1 cellular context compared by ENCODE assay signal in the genomic region with DNA sequence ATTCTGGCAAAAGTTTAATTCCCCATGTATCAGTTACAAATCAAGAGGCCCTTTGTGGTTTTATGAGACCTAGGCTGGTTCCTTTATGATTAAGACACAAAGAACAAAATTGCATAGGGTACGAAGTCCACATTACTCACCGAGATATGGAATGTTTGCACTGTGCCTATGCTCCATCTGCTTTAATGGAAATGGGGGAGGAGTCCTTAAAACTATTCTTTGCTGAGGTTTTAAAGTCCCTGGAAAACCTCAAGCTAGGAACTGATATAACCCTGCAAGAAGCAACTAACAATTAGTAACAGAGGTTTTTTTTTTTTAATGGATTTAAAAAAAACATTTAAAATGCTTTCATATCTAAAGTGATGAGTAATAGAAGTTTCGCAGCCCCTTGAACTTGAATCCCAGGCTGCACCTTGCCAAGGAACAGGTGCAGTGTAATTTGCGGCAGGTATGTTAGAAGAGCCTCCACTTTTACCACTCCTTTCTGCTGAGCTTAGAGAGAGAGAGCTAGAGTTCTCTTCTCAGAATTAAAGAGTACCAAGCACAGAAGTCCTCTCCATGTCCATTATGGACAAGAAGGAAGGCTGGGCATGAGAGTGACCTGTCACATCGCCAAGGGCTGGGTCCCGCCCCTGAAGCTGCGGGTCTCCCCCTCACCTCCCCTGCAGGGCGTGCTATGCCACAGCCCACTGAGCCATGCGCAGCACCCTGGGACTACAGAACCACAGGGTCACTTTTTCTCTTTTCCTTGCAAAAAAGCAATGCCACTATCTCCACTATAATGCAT.
A peak's percentile ranks its signal among the peaks of the same experiment; 100 is the strongest.
TF ChIP-seq lines count a peak whose summit lies in the region.

No MANE protein-coding gene starts in this region.

TF ChIP-seq in HepG2, 621 proteins besides CTCF, POLR2A, EP300 and RAD21 (continued from another document and continues in another):
- TF ChIP-seq, protein P1, sequence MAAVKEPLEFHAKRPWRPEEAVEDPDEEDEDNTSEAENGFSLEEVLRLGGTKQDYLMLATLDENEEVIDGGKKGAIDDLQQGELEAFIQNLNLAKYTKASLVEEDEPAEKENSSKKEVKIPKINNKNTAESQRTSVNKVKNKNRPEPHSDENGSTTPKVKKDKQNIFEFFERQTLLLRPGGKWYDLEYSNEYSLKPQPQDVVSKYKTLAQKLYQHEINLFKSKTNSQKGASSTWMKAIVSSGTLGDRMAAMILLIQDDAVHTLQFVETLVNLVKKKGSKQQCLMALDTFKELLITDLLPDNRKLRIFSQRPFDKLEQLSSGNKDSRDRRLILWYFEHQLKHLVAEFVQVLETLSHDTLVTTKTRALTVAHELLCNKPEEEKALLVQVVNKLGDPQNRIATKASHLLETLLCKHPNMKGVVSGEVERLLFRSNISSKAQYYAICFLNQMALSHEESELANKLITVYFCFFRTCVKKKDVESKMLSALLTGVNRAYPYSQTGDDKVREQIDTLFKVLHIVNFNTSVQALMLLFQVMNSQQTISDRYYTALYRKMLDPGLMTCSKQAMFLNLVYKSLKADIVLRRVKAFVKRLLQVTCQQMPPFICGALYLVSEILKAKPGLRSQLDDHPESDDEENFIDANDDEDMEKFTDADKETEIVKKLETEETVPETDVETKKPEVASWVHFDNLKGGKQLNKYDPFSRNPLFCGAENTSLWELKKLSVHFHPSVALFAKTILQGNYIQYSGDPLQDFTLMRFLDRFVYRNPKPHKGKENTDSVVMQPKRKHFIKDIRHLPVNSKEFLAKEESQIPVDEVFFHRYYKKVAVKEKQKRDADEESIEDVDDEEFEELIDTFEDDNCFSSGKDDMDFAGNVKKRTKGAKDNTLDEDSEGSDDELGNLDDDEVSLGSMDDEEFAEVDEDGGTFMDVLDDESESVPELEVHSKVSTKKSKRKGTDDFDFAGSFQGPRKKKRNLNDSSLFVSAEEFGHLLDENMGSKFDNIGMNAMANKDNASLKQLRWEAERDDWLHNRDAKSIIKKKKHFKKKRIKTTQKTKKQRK (IDR thresholded peaks at IDR 0.05; ENCODE audit: low read length), result no peak
- TF ChIP-seq SRSF1 (optimal IDR thresholded peaks at IDR 0.05; ENCODE audit: low read depth, low read length) (no peak), HNF4G (IDR thresholded peaks at IDR 0.05; ENCODE audit: borderline replicate concordance, low read depth, low read length) (peak; percentile 95), HNF4G (CRISPR knock-in tag; IDR thresholded peaks at IDR 0.05; ENCODE audit: borderline replicate concordance, low read depth) (peak; percentile 70; the same call in 1 of the 2 replicates), ZNF460 (CRISPR knock-in tag; IDR thresholded peaks at IDR 0.05; ENCODE audit: borderline replicate concordance) (no peak), NFE2L2 (IDR thresholded peaks at IDR 0.05; ENCODE audit: low read length) (no peak), ZNF605 (CRISPR knock-in tag; IDR thresholded peaks at IDR 0.05) (no peak), ZNF841 (CRISPR knock-in tag; IDR thresholded peaks at IDR 0.05; ENCODE audit: borderline replicate concordance) (no peak), ZNF589 (CRISPR knock-in tag; conservative IDR thresholded peaks at IDR 0.05) (no peak), HNRNPUL1 (IDR thresholded peaks at IDR 0.05; ENCODE audit: low read depth, low read length) (no peak), MAF1 (CRISPR knock-in tag; IDR thresholded peaks at IDR 0.05; ENCODE audit: borderline replicate concordance) (no peak), IKZF4 (CRISPR knock-in tag; IDR thresholded peaks at IDR 0.05; ENCODE audit: borderline replicate concordance, low read depth, not compliant biosample characterization) (no peak), ZNF33A (CRISPR knock-in tag; IDR thresholded peaks at IDR 0.05; ENCODE audit: borderline replicate concordance) (no peak), TAF1 (CRISPR knock-in tag; IDR thresholded peaks at IDR 0.05) (no peak; the same call in 1 of the 2 replicates), CBX5 (CRISPR knock-in tag; IDR thresholded peaks at IDR 0.05; ENCODE audit: borderline replicate concordance) (no peak), ZNF230 (CRISPR knock-in tag; IDR thresholded peaks at IDR 0.05) (no peak), ONECUT2 (CRISPR knock-in tag; IDR thresholded peaks at IDR 0.05) (no peak; the same call in 1 of the 2 replicates), ZNF335 (CRISPR knock-in tag; IDR thresholded peaks at IDR 0.05) (peak; percentile 19; the same call in 1 of the 2 replicates), KMT2A (CRISPR knock-in tag; IDR thresholded peaks at IDR 0.05) (no peak; the same call in 1 of the 2 replicates), ISX (CRISPR knock-in tag; conservative IDR thresholded peaks at IDR 0.05) (no peak), ZNF720 (CRISPR knock-in tag; IDR thresholded peaks at IDR 0.05) (no peak), ZSCAN12 (CRISPR knock-in tag; IDR thresholded peaks at IDR 0.05) (0 out of 2 replicates have a peak, but pooled peaks have one; percentile 22), ZNF777 (CRISPR knock-in tag; IDR thresholded peaks at IDR 0.05) (no peak), ZC3H4 (CRISPR knock-in tag; IDR thresholded peaks at IDR 0.05; ENCODE audit: borderline replicate concordance) (no peak), ZNF75D (CRISPR knock-in tag; IDR thresholded peaks at IDR 0.05; ENCODE audit: borderline replicate concordance) (no peak), SMAD3 (CRISPR knock-in tag; IDR thresholded peaks at IDR 0.05) (peak; percentile 85), ZBTB42 (CRISPR knock-in tag; IDR thresholded peaks at IDR 0.05) (no peak), RARG (CRISPR knock-in tag; IDR thresholded peaks at IDR 0.05; ENCODE audit: low read depth) (no peak), ZMAT3 (CRISPR knock-in tag; conservative IDR thresholded peaks at IDR 0.05) (0 out of 2 replicates have a peak, but pooled peaks have one; percentile 18)
- TF ChIP-seq, protein P2, sequence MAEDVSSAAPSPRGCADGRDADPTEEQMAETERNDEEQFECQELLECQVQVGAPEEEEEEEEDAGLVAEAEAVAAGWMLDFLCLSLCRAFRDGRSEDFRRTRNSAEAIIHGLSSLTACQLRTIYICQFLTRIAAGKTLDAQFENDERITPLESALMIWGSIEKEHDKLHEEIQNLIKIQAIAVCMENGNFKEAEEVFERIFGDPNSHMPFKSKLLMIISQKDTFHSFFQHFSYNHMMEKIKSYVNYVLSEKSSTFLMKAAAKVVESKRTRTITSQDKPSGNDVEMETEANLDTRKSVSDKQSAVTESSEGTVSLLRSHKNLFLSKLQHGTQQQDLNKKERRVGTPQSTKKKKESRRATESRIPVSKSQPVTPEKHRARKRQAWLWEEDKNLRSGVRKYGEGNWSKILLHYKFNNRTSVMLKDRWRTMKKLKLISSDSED (CRISPR knock-in tag; IDR thresholded peaks at IDR 0.05), result no peak
- TF ChIP-seq, protein P3, sequence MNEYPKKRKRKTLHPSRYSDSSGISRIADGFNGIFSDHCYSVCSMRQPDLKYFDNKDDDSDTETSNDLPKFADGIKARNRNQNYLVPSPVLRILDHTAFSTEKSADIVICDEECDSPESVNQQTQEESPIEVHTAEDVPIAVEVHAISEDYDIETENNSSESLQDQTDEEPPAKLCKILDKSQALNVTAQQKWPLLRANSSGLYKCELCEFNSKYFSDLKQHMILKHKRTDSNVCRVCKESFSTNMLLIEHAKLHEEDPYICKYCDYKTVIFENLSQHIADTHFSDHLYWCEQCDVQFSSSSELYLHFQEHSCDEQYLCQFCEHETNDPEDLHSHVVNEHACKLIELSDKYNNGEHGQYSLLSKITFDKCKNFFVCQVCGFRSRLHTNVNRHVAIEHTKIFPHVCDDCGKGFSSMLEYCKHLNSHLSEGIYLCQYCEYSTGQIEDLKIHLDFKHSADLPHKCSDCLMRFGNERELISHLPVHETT (CRISPR knock-in tag; conservative IDR thresholded peaks at IDR 0.05), result no peak
- TF ChIP-seq, protein P4, sequence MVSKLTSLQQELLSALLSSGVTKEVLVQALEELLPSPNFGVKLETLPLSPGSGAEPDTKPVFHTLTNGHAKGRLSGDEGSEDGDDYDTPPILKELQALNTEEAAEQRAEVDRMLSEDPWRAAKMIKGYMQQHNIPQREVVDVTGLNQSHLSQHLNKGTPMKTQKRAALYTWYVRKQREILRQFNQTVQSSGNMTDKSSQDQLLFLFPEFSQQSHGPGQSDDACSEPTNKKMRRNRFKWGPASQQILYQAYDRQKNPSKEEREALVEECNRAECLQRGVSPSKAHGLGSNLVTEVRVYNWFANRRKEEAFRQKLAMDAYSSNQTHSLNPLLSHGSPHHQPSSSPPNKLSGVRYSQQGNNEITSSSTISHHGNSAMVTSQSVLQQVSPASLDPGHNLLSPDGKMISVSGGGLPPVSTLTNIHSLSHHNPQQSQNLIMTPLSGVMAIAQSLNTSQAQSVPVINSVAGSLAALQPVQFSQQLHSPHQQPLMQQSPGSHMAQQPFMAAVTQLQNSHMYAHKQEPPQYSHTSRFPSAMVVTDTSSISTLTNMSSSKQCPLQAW (CRISPR knock-in tag; IDR thresholded peaks at IDR 0.05), result no peak
- TF ChIP-seq, protein P5, sequence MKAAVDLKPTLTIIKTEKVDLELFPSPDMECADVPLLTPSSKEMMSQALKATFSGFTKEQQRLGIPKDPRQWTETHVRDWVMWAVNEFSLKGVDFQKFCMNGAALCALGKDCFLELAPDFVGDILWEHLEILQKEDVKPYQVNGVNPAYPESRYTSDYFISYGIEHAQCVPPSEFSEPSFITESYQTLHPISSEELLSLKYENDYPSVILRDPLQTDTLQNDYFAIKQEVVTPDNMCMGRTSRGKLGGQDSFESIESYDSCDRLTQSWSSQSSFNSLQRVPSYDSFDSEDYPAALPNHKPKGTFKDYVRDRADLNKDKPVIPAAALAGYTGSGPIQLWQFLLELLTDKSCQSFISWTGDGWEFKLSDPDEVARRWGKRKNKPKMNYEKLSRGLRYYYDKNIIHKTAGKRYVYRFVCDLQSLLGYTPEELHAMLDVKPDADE (CRISPR knock-in tag; IDR thresholded peaks at IDR 0.05), result no peak
- TF ChIP-seq, protein P6, sequence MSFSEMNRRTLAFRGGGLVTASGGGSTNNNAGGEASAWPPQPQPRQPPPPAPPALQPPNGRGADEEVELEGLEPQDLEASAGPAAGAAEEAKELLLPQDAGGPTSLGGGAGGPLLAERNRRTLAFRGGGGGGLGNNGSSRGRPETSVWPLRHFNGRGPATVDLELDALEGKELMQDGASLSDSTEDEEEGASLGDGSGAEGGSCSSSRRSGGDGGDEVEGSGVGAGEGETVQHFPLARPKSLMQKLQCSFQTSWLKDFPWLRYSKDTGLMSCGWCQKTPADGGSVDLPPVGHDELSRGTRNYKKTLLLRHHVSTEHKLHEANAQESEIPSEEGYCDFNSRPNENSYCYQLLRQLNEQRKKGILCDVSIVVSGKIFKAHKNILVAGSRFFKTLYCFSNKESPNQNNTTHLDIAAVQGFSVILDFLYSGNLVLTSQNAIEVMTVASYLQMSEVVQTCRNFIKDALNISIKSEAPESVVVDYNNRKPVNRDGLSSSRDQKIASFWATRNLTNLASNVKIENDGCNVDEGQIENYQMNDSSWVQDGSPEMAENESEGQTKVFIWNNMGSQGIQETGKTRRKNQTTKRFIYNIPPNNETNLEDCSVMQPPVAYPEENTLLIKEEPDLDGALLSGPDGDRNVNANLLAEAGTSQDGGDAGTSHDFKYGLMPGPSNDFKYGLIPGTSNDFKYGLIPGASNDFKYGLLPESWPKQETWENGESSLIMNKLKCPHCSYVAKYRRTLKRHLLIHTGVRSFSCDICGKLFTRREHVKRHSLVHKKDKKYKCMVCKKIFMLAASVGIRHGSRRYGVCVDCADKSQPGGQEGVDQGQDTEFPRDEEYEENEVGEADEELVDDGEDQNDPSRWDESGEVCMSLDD (CRISPR knock-in tag; IDR thresholded peaks at IDR 0.05; ENCODE audit: borderline replicate concordance), result no peak
- TF ChIP-seq, protein P7, sequence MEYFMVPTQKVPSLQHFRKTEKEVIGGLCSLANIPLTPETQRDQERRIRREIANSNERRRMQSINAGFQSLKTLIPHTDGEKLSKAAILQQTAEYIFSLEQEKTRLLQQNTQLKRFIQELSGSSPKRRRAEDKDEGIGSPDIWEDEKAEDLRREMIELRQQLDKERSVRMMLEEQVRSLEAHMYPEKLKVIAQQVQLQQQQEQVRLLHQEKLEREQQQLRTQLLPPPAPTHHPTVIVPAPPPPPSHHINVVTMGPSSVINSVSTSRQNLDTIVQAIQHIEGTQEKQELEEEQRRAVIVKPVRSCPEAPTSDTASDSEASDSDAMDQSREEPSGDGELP (IDR thresholded peaks at IDR 0.05; ENCODE audit: borderline replicate concordance, low read depth), result peak; percentile 57; the same call in 1 of the 2 replicates
- TF ChIP-seq, protein P8, sequence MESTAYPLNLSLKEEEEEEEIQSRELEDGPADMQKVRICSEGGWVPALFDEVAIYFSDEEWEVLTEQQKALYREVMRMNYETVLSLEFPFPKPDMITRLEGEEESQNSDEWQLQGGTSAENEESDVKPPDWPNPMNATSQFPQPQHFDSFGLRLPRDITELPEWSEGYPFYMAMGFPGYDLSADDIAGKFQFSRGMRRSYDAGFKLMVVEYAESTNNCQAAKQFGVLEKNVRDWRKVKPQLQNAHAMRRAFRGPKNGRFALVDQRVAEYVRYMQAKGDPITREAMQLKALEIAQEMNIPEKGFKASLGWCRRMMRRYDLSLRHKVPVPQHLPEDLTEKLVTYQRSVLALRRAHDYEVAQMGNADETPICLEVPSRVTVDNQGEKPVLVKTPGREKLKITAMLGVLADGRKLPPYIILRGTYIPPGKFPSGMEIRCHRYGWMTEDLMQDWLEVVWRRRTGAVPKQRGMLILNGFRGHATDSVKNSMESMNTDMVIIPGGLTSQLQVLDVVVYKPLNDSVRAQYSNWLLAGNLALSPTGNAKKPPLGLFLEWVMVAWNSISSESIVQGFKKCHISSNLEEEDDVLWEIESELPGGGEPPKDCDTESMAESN (CRISPR knock-in tag; conservative IDR thresholded peaks at IDR 0.05), result no peak; the same call in 1 of the 2 replicates
- TF ChIP-seq, protein P9, sequence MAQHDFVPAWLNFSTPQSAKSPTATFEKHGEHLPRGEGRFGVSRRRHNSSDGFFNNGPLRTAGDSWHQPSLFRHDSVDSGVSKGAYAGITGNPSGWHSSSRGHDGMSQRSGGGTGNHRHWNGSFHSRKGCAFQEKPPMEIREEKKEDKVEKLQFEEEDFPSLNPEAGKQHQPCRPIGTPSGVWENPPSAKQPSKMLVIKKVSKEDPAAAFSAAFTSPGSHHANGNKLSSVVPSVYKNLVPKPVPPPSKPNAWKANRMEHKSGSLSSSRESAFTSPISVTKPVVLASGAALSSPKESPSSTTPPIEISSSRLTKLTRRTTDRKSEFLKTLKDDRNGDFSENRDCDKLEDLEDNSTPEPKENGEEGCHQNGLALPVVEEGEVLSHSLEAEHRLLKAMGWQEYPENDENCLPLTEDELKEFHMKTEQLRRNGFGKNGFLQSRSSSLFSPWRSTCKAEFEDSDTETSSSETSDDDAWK (CRISPR knock-in tag; IDR thresholded peaks at IDR 0.05), result no peak
- TF ChIP-seq, protein P10, sequence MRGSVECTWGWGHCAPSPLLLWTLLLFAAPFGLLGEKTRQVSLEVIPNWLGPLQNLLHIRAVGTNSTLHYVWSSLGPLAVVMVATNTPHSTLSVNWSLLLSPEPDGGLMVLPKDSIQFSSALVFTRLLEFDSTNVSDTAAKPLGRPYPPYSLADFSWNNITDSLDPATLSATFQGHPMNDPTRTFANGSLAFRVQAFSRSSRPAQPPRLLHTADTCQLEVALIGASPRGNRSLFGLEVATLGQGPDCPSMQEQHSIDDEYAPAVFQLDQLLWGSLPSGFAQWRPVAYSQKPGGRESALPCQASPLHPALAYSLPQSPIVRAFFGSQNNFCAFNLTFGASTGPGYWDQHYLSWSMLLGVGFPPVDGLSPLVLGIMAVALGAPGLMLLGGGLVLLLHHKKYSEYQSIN (CRISPR knock-in tag; IDR thresholded peaks at IDR 0.05; ENCODE audit: borderline replicate concordance), result no peak
- TF ChIP-seq, protein P11, sequence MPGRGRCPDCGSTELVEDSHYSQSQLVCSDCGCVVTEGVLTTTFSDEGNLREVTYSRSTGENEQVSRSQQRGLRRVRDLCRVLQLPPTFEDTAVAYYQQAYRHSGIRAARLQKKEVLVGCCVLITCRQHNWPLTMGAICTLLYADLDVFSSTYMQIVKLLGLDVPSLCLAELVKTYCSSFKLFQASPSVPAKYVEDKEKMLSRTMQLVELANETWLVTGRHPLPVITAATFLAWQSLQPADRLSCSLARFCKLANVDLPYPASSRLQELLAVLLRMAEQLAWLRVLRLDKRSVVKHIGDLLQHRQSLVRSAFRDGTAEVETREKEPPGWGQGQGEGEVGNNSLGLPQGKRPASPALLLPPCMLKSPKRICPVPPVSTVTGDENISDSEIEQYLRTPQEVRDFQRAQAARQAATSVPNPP (CRISPR knock-in tag; IDR thresholded peaks at IDR 0.05), result no peak
